1 cellular context compared by ENCODE assay signal in the genomic region with DNA sequence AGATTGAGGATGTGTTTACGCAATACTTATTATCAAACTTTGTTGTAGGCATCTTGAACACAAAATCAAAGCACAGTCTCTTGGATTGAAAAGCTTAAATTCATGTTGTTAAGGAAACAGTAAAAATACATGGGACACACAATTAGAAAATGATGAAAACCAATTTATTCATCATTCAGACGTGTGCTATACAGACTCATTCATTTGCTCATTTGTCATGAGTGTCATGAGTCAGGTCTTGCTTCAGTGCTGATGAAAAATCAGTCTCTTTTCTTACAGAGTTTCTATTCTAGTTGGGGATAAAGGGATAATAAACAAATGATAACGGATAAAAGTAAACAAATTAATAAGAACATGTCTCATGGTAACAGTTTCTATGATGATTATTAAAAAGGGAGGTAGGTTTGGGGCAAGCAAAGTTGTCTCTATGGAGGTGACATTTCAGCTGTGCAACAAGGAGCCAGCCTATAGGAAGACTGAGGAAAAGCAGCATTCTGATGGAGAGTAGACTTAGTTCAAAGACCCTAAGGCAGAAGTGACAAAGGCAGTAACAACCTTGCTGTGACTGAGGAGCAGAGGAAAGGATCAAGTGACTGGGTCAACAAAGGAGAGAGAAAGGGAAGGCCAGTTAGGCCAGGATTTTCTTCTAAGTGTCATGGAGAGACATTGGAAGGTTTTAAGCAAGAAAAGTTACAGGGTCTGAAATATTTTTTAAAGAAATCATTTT.
TF ChIP-seq lines count a peak whose summit lies in the region.

No MANE protein-coding gene starts in this region.

TF ChIP-seq in WTC11, 78 proteins besides CTCF, POLR2A, EP300 and RAD21 (continued from another document):
- TF ChIP-seq ARID4B (CRISPR knock-in tag; IDR thresholded peaks at IDR 0.05; ENCODE audit: borderline replicate concordance) (no peak), FOXP1 (CRISPR knock-in tag; IDR thresholded peaks at IDR 0.05; ENCODE audit: borderline replicate concordance) (no peak)
